ENCODE assay signal across 9 cellular contexts in the genomic region with DNA sequence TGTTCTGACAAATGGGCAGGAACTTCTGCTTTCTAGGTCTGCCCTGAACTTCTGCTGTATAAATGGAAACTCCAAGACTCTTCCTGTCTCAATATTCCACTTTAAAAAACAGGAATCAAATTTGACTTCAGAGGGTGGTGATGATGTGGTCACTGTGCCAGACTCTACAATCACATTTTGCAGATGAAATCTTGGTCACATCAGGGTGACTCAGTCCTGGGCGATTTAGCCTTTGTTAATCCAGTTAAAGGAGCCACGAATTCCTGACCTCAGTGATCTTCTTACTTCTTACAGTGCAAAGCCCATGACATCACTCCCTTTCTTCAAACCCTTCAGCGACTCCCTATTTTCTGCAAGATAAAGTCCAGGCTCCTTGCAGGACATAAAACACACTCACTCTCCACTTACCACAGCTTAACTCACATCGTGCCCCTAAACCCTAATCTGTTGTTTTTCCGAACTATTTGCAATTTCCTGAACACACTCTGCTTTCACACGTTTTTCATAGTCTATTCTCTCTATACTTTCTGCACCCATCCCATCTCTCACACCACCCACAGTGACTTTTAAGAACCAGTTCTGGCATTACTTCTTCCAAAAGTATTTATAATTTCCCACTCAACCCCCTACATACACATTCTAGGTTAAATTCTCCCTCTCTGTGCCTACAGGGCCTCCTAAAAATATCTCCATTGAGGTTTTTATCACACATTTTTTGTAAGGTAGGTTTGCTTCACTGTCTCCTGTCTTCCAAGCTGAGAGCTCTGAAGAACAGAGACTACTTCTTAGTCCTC. TPM values are rescaled to one million over a fixed set of nuclear protein-coding genes. Genes with fewer than 3 reads are reported as not detected.
A peak's percentile ranks its signal among the peaks of the same experiment; 100 is the strongest.
DNase-seq lines count a peak whose midpoint lies in the region; ATAC-seq and TF ChIP-seq lines count a peak whose summit lies in the region.
"Had no signal": no experiment of that assay in that cellular context is flagged by ENCODE, and none has a peak within 500 bp of the region (broad histone marks: within the 10 kb centered on the region; RNA-seq: fewer than 3 reads in every experiment).

No MANE protein-coding gene starts in this region.

- no peak overlapping the region for H2BK12ac ChIP-seq in trophoblast cell (ENCODE audit: low read length)

- H3K9me3 Mint-ChIP-seq in activated T-helper 1 cell treated with anti-CD3 and anti-CD28 coated beads, Interleukin-12 subunit alpha, Interleukin-12 subunit beta, Interleukin-2, Interleukin-4 antibody, amounts not matched to agents 30 ng/mL and 10 ng/mL and 1 ng/mL, durations not matched to agents 14 hours and 24 hours and 36 hours: no peaks in the 10 kb centered on the region

- peak; percentile 93 for DNase-seq in EL
- peak; percentile 50 for DNase-seq in SKM-1 (lab: John Stamatoyannopoulos, UW; ENCODE audit: unreplicated experiment)
- peak; percentile 96 for DNase-seq in fibroblast of pulmonary artery (ENCODE audit: low read depth)
- DNase-seq in trophoblast cell: peak; percentile 78 to 80
- DNase-seq in stimulated activated CD4-positive, alpha-beta T cell treated with anti-CD3 and anti-CD28 coated beads, Interleukin-1b, Interleukin-23, amount 100 ng/mL, for 48 hours: no peak
- DNase-seq in activated T-helper 1 cell treated with anti-CD3 and anti-CD28 coated beads, Interleukin-12 subunit alpha, Interleukin-12 subunit beta, Interleukin-2, Interleukin-4 antibody, amounts not matched to agents 30 ng/mL and 10 ng/mL and 1 ng/mL, durations not matched to agents 14 hours and 24 hours and 36 hours (ENCODE audit: low spot score): no peak
- DNase-seq: activated CD4-positive, CD25-positive, alpha-beta regulatory T cell had no signal

- no peak overlapping the region for H3K4me3 Mint-ChIP-seq in activated T-helper 1 cell treated with anti-CD3 and anti-CD28 coated beads, Interleukin-12 subunit alpha, Interleukin-12 subunit beta, Interleukin-2, Interleukin-4 antibody, amounts not matched to agents 30 ng/mL and 10 ng/mL and 1 ng/mL, durations not matched to agents 14 hours and 24 hours and 36 hours

- H3K27ac Mint-ChIP-seq in activated T-helper 1 cell treated with anti-CD3 and anti-CD28 coated beads, Interleukin-12 subunit alpha, Interleukin-12 subunit beta, Interleukin-2, Interleukin-4 antibody, amounts not matched to agents 30 ng/mL and 10 ng/mL and 1 ng/mL, durations not matched to agents 14 hours and 24 hours and 36 hours: no peak overlapping the region

- H4K91ac ChIP-seq in trophoblast cell (ENCODE audit: low read depth, low read length): no peak overlapping the region

- no peak overlapping the region for H4K12ac ChIP-seq in trophoblast cell (ENCODE audit: low read depth, low read length)

- intact Hi-C loops in activated T-helper 1 cell treated with anti-CD3 and anti-CD28 coated beads, Interleukin-12 subunit alpha, Interleukin-12 subunit beta, Interleukin-2, Interleukin-4 antibody, amounts not matched to agents 30 ng/mL and 10 ng/mL and 1 ng/mL, durations not matched to agents 14 hours and 24 hours and 36 hours (cut with micrococcal nuclease): no loop called here

- no peak overlapping the region for H2AK5ac ChIP-seq in trophoblast cell (ENCODE audit: low read length)

- no peak overlapping the region for H3K14ac ChIP-seq in trophoblast cell (ENCODE audit: low read length)

- no peaks in the 10 kb centered on the region for H3K36me3 Mint-ChIP-seq in activated T-helper 1 cell treated with anti-CD3 and anti-CD28 coated beads, Interleukin-12 subunit alpha, Interleukin-12 subunit beta, Interleukin-2, Interleukin-4 antibody, amounts not matched to agents 30 ng/mL and 10 ng/mL and 1 ng/mL, durations not matched to agents 14 hours and 24 hours and 36 hours (ENCODE audit: low read depth)

- H2BK5ac ChIP-seq in trophoblast cell (ENCODE audit: low read depth, low read length, poor library complexity): no peak overlapping the region

- no peaks in the 10 kb centered on the region for H3K36me3 ChIP-seq in trophoblast cell (ENCODE audit: control insufficient read depth in 1 of 2, insufficient read depth in 2 of 2, low read length in 2 of 2)

- H4K8ac ChIP-seq in trophoblast cell (ENCODE audit: low read depth, low read length): no peak overlapping the region

- peaks cover 5 to 10% of the 10 kb centered on the region in 2 experiments for H3K4me1 ChIP-seq in trophoblast cell (ENCODE audit: control insufficient read depth in 1 of 2, insufficient read depth in 2 of 2, low read length in 2 of 2)

- no peak for TF ChIP-seq CTCF in fibroblast of pulmonary artery (IDR thresholded peaks at IDR 0.05; ENCODE audit: low read length, missing control alignments)

- H3K4ac ChIP-seq in trophoblast cell (ENCODE audit: low read depth, low read length): no peak overlapping the region

- H3K27ac ChIP-seq in trophoblast cell (ENCODE audit: low read depth, low read length): peak overlapping the region; percentile 92

- peaks cover 4% of the 10 kb centered on the region for H3K27me3 Mint-ChIP-seq in activated T-helper 1 cell treated with anti-CD3 and anti-CD28 coated beads, Interleukin-12 subunit alpha, Interleukin-12 subunit beta, Interleukin-2, Interleukin-4 antibody, amounts not matched to agents 30 ng/mL and 10 ng/mL and 1 ng/mL, durations not matched to agents 14 hours and 24 hours and 36 hours (ENCODE audit: insufficient read depth)

- ATAC-seq in HG02642 (IDR thresholded peaks at IDR 0.05; ENCODE audit: poor library complexity, unreplicated experiment): no peak
- ATAC-seq in HG03097 (IDR thresholded peaks at IDR 0.05; ENCODE audit: low FRiP score, unreplicated experiment): no peak

- peak overlapping the region; percentile 19 for H3K4me2 ChIP-seq in trophoblast cell (ENCODE audit: low read length)

- no peaks in the 10 kb centered on the region for H3K4me1 Mint-ChIP-seq in activated T-helper 1 cell treated with anti-CD3 and anti-CD28 coated beads, Interleukin-12 subunit alpha, Interleukin-12 subunit beta, Interleukin-2, Interleukin-4 antibody, amounts not matched to agents 30 ng/mL and 10 ng/mL and 1 ng/mL, durations not matched to agents 14 hours and 24 hours and 36 hours (ENCODE audit: low read depth)

- H3K79me1 ChIP-seq in trophoblast cell (ENCODE audit: low read length): peaks cover 14% of the 10 kb centered on the region

- H3K4me3 ChIP-seq in fibroblast of pulmonary artery (replicated peaks; ENCODE audit: low read depth, low read length): peak overlapping the region; percentile 6
- H3K4me3 ChIP-seq in trophoblast cell (ENCODE audit: low read depth, low read length): no peak overlapping the region

- no peak overlapping the region for H3K9ac ChIP-seq in trophoblast cell (ENCODE audit: low read length)

- no peak overlapping the region for H3K18ac ChIP-seq in trophoblast cell (ENCODE audit: low read length)

- peak overlapping the region; percentile 26 for H2BK120ac ChIP-seq in trophoblast cell (ENCODE audit: insufficient read depth, low read length, poor library complexity)

- WGBS in trophoblast cell (ENCODE audit: extremely low coverage, insufficient coverage, insufficient read length): no CpG with 5 or more reads among the region's 6 CpGs

- H3K9me3 ChIP-seq in trophoblast cell (ENCODE audit: insufficient read depth, low read depth, low read length): no peaks in the 10 kb centered on the region

- H3K23ac ChIP-seq in trophoblast cell (ENCODE audit: low read length): no peak overlapping the region

- no peak overlapping the region for H2AFZ ChIP-seq in trophoblast cell (ENCODE audit: insufficient read depth, low read length, poor library complexity)

- no peaks in the 10 kb centered on the region for H3K27me3 ChIP-seq in trophoblast cell (ENCODE audit: insufficient read depth, low read length)

- no peaks in the 10 kb centered on the region for H3K79me2 ChIP-seq in trophoblast cell (ENCODE audit: control insufficient read depth, insufficient read depth, low read length, poor library complexity)

RNA-seq across cellular contexts. Expression of a gene that starts 11.1 kb away (rescaled TPM):
- polyA plus RNA-seq in trophoblast cell (2013): 20.2 and 21.5 TPM in 2 replicates
- total RNA-seq in activated T-helper 1 cell treated with anti-CD3 and anti-CD28 coated beads, Interleukin-12 subunit alpha, Interleukin-12 subunit beta, Interleukin-2, Interleukin-4 antibody, amounts not matched to agents 30 ng/mL and 10 ng/mL and 1 ng/mL, durations not matched to agents 14 hours and 24 hours and 36 hours: not detected in 2 replicates

RNA-seq across cellular contexts. Expression of a gene that starts 48.5 kb away (rescaled TPM):
- polyA plus RNA-seq in trophoblast cell (2013): 6.8 and 6.9 TPM in 2 replicates
- not detected in 2 replicates for total RNA-seq in activated T-helper 1 cell treated with anti-CD3 and anti-CD28 coated beads, Interleukin-12 subunit alpha, Interleukin-12 subunit beta, Interleukin-2, Interleukin-4 antibody, amounts not matched to agents 30 ng/mL and 10 ng/mL and 1 ng/mL, durations not matched to agents 14 hours and 24 hours and 36 hours

Comparison
In these comparisons a context has a peak if more than half of its experiments do, and no peak if none do; other contexts are left out.
1. DNase-seq: peak in EL (single experiment), SKM-1 (single experiment), fibroblast of pulmonary artery (single experiment) and trophoblast cell (2 of 2); none in stimulated activated CD4-positive, alpha-beta T cell treated with anti-CD3 and anti-CD28 coated beads, Interleukin-1b, Interleukin-23, amount 100 ng/mL, for 48 hours (single experiment) and activated T-helper 1 cell treated with anti-CD3 and anti-CD28 coated beads, Interleukin-12 subunit alpha, Interleukin-12 subunit beta, Interleukin-2, Interleukin-4 antibody, amounts not matched to agents 30 ng/mL and 10 ng/mL and 1 ng/mL, durations not matched to agents 14 hours and 24 hours and 36 hours (single experiment).